ENCODE assay signal across 1 cellular context in the genomic region with DNA sequence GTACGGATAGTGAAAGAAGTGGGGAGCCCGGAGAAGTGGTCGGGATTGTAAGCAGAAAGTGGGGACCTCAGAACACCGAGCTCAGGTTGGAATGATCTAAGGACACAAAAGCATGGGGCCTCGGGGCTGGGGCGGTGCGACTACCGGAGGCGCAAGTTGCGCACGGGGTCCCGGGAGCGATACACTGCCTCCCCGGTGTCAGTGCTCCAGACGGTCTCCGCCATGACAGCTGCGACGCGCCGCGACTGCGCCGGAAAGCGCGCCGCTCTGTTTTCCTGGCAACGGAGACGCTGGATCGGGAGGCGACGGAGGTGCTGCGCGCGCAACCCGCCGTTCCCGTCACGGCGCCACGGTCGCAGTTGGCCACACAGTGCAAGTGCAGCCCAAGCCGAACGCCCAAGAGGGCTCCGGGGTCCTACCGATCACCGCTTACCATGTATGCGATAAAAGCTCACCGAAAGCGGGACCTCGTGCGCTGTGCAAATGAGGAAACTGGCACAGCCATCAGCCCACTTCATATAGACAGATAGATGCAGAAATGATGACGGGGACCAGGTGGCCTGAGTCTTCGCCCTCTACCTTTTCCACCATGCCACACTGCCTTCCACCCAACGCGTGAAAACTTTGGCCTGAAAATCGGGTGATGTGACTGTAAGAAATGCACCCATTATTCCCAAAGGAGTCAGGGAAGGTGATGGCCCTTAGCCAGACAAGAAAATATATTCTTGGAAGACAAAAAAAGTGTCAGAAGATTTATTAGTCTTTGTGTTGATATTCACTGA.
TF ChIP-seq lines count a peak whose summit lies in the region.

A gene (minus strand): TSS at position 249 of the 782 bp plus-strand sequence. CDS start 25 bp downstream, at position 224.

TF ChIP-seq in K562, 482 proteins besides CTCF, POLR2A, EP300 and RAD21 (continued from another document and continues in another):
- TF ChIP-seq, protein P1, sequence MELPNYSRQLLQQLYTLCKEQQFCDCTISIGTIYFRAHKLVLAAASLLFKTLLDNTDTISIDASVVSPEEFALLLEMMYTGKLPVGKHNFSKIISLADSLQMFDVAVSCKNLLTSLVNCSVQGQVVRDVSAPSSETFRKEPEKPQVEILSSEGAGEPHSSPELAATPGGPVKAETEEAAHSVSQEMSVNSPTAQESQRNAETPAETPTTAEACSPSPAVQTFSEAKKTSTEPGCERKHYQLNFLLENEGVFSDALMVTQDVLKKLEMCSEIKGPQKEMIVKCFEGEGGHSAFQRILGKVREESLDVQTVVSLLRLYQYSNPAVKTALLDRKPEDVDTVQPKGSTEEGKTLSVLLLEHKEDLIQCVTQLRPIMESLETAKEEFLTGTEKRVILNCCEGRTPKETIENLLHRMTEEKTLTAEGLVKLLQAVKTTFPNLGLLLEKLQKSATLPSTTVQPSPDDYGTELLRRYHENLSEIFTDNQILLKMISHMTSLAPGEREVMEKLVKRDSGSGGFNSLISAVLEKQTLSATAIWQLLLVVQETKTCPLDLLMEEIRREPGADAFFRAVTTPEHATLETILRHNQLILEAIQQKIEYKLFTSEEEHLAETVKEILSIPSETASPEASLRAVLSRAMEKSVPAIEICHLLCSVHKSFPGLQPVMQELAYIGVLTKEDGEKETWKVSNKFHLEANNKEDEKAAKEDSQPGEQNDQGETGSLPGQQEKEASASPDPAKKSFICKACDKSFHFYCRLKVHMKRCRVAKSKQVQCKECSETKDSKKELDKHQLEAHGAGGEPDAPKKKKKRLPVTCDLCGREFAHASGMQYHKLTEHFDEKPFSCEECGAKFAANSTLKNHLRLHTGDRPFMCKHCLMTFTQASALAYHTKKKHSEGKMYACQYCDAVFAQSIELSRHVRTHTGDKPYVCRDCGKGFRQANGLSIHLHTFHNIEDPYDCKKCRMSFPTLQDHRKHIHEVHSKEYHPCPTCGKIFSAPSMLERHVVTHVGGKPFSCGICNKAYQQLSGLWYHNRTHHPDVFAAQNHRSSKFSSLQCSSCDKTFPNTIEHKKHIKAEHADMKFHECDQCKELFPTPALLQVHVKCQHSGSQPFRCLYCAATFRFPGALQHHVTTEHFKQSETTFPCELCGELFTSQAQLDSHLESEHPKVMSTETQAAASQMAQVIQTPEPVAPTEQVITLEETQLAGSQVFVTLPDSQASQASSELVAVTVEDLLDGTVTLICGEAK (IDR thresholded peaks at IDR 0.05), result no peak
- TF ChIP-seq, protein P1 (CRISPR knock-in tag; IDR thresholded peaks at IDR 0.05), result no peak
- no peak for TF ChIP-seq MAFG (tag; conservative IDR thresholded peaks at IDR 0.05)
- TF ChIP-seq, protein P2, sequence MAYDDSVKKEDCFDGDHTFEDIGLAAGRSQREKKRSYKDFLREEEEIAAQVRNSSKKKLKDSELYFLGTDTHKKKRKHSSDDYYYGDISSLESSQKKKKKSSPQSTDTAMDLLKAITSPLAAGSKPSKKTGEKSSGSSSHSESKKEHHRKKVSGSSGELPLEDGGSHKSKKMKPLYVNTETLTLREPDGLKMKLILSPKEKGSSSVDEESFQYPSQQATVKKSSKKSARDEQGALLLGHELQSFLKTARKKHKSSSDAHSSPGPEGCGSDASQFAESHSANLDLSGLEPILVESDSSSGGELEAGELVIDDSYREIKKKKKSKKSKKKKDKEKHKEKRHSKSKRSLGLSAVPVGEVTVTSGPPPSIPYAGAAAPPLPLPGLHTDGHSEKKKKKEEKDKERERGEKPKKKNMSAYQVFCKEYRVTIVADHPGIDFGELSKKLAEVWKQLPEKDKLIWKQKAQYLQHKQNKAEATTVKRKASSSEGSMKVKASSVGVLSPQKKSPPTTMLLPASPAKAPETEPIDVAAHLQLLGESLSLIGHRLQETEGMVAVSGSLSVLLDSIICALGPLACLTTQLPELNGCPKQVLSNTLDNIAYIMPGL (CRISPR knock-in tag; IDR thresholded peaks at IDR 0.05), result no peak
- peak; percentile 88 for TF ChIP-seq ZNF584 (CRISPR knock-in tag; IDR thresholded peaks at IDR 0.05; ENCODE audit: low read depth)
- no peak for TF ChIP-seq FOXM1 (IDR thresholded peaks at IDR 0.05; ENCODE audit: low read depth)
- TF ChIP-seq FOXM1 (CRISPR knock-in tag; IDR thresholded peaks at IDR 0.05; ENCODE audit: low read depth), result no peak
- no peak for TF ChIP-seq MIER1 (IDR thresholded peaks at IDR 0.05; ENCODE audit: low read depth)
- TF ChIP-seq, protein P3, sequence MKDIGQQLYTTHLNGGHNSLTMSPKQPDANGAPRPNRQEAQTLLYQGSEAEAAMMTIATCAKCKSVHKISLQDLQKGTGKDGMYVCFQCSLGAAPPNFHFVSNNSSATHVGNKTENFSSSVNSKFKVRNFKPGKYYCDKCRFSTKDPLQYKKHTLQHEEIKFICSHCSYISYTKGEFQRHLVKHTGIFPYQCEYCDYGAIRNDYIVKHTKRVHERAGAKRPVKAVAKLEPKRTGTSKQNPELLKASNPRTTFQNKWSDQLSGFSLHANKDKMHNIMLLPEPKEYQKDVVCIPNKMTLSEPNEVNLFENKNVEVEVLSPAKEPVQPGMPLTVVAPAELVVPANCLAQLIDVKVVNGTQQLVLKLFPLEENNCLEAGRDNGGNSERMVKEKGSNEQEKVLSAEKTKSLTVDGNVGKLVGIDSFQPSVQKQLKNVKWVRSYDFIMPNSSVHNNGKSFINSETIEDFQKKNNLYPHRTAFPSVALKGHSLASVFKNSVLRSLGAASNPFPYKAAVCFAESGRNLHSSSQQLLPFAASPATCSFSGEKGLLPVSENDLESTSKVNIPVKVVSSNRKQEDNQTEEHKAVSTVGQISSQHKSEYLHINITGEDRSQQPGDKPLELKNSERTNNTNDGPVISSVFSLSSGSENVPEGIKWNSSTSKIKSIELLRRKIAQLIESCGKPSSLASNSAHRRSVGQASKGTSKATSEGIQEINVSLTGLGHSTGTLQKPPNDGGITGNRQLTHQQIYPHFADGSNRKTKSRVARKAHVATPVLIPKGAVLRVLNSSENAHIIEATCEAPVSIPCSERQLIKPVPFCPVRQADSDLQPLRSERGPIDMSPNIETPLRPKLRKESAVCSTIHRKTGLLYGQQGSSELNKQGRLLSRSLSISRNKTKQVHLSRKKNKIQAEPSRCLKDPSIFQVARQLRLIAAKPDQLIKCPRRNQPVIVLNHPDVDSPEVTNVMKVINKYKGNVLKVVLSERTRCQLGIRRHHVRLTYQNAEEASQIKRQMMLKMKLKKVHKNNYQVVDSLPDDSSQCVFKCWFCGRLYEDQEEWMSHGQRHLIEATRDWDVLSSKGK (CRISPR knock-in tag; IDR thresholded peaks at IDR 0.05), result no peak
- peak; percentile 30; the same call in 1 of the 2 replicates for TF ChIP-seq TOE1 (IDR thresholded peaks at IDR 0.05; ENCODE audit: borderline replicate concordance)
- no peak for TF ChIP-seq TOE1 (CRISPR knock-in tag; IDR thresholded peaks at IDR 0.05; ENCODE audit: borderline replicate concordance, low read depth)
- TF ChIP-seq HNRNPUL1 (IDR thresholded peaks at IDR 0.05; ENCODE audit: low read length), result no peak
- TF ChIP-seq SMARCA5 (IDR thresholded peaks at IDR 0.05), result no peak
- 0 out of 2 replicates have a peak, but pooled peaks have one; percentile 20 for TF ChIP-seq DMBX1 (CRISPR knock-in tag; IDR thresholded peaks at IDR 0.05; ENCODE audit: borderline replicate concordance)
- no peak for TF ChIP-seq HDAC6 (IDR thresholded peaks at IDR 0.05; ENCODE audit: low read depth, low read length)
- peak; percentile 81 for TF ChIP-seq TBP (optimal IDR thresholded peaks at IDR 0.05; ENCODE audit: low read depth, low read length)
- no peak for TF ChIP-seq ZNF133 (CRISPR knock-in tag; IDR thresholded peaks at IDR 0.05)
- TF ChIP-seq, protein P4, sequence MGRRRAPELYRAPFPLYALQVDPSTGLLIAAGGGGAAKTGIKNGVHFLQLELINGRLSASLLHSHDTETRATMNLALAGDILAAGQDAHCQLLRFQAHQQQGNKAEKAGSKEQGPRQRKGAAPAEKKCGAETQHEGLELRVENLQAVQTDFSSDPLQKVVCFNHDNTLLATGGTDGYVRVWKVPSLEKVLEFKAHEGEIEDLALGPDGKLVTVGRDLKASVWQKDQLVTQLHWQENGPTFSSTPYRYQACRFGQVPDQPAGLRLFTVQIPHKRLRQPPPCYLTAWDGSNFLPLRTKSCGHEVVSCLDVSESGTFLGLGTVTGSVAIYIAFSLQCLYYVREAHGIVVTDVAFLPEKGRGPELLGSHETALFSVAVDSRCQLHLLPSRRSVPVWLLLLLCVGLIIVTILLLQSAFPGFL (CRISPR knock-in tag; IDR thresholded peaks at IDR 0.05), result no peak
- TF ChIP-seq ZNF253 (CRISPR knock-in tag; conservative IDR thresholded peaks at IDR 0.05), result no peak
- TF ChIP-seq ZNF830 (CRISPR knock-in tag; IDR thresholded peaks at IDR 0.05), result no peak
- no peak for TF ChIP-seq SREBF2 (CRISPR knock-in tag; IDR thresholded peaks at IDR 0.05)
- TF ChIP-seq, protein P5, sequence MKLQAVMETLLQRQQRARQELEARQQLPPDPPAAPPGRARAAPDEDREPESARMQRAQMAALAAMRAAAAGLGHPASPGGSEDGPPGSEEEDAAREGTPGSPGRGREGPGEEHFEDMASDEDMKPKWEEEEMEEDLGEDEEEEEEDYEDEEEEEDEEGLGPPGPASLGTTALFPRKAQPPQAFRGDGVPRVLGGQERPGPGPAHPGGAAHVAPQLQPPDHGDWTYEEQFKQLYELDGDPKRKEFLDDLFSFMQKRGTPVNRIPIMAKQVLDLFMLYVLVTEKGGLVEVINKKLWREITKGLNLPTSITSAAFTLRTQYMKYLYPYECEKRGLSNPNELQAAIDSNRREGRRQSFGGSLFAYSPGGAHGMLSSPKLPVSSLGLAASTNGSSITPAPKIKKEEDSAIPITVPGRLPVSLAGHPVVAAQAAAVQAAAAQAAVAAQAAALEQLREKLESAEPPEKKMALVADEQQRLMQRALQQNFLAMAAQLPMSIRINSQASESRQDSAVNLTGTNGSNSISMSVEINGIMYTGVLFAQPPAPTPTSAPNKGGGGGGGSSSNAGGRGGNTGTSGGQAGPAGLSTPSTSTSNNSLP (IDR thresholded peaks at IDR 0.05; ENCODE audit: borderline replicate concordance, low read depth, low read length), result no peak
- TF ChIP-seq PRPF4 (IDR thresholded peaks at IDR 0.05; ENCODE audit: insufficient read depth, low read depth, low read length, poor library complexity, severe bottlenecking), result no peak
- TF ChIP-seq KLF6 (CRISPR knock-in tag; IDR thresholded peaks at IDR 0.05; ENCODE audit: borderline replicate concordance), result no peak
- TF ChIP-seq ZNF561 (CRISPR knock-in tag; conservative IDR thresholded peaks at IDR 0.05), result no peak
- TF ChIP-seq NFIX (CRISPR knock-in tag; IDR thresholded peaks at IDR 0.05; ENCODE audit: low read depth), result no peak
- TF ChIP-seq PYGO2 (tag; IDR thresholded peaks at IDR 0.05), result no peak
- TF ChIP-seq, protein P6, sequence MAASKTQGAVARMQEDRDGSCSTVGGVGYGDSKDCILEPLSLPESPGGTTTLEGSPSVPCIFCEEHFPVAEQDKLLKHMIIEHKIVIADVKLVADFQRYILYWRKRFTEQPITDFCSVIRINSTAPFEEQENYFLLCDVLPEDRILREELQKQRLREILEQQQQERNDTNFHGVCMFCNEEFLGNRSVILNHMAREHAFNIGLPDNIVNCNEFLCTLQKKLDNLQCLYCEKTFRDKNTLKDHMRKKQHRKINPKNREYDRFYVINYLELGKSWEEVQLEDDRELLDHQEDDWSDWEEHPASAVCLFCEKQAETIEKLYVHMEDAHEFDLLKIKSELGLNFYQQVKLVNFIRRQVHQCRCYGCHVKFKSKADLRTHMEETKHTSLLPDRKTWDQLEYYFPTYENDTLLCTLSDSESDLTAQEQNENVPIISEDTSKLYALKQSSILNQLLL (CRISPR knock-in tag; IDR thresholded peaks at IDR 0.05; ENCODE audit: borderline replicate concordance), result no peak
- no peak for TF ChIP-seq EZH2 (IDR thresholded peaks at IDR 0.05; ENCODE audit: borderline replicate concordance, low read depth, low read length)
- TF ChIP-seq RBM25 (IDR thresholded peaks at IDR 0.05; ENCODE audit: low read depth, low read length, severe bottlenecking), result no peak
- TF ChIP-seq KDM2B (CRISPR knock-in tag; IDR thresholded peaks at IDR 0.05), result no peak
- no peak for TF ChIP-seq CBFA2T2 (conservative IDR thresholded peaks at IDR 0.05)
- no peak for TF ChIP-seq ARID2 (IDR thresholded peaks at IDR 0.05)
- no peak for TF ChIP-seq NELFE (IDR thresholded peaks at IDR 0.05; ENCODE audit: insufficient read depth, insufficient read length)
- no peak for TF ChIP-seq NR2C1 (IDR thresholded peaks at IDR 0.05)
- TF ChIP-seq NR2C1 (tag; IDR thresholded peaks at IDR 0.05), result 0 out of 2 replicates have a peak, but pooled peaks have one; percentile 21
- TF ChIP-seq ZNF311 (CRISPR knock-in tag; IDR thresholded peaks at IDR 0.05), result no peak
- TF ChIP-seq, protein P7, sequence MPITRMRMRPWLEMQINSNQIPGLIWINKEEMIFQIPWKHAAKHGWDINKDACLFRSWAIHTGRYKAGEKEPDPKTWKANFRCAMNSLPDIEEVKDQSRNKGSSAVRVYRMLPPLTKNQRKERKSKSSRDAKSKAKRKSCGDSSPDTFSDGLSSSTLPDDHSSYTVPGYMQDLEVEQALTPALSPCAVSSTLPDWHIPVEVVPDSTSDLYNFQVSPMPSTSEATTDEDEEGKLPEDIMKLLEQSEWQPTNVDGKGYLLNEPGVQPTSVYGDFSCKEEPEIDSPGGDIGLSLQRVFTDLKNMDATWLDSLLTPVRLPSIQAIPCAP (CRISPR knock-in tag; IDR thresholded peaks at IDR 0.05; ENCODE audit: borderline replicate concordance), result no peak
- TF ChIP-seq ZNF707 (CRISPR knock-in tag; conservative IDR thresholded peaks at IDR 0.05), result no peak
- TF ChIP-seq TAF7 (tag; IDR thresholded peaks at IDR 0.05), result peak; percentile 70; the same call in 1 of the 2 replicates
